ENCODE assay signal across 1 cellular context in the genomic region with DNA sequence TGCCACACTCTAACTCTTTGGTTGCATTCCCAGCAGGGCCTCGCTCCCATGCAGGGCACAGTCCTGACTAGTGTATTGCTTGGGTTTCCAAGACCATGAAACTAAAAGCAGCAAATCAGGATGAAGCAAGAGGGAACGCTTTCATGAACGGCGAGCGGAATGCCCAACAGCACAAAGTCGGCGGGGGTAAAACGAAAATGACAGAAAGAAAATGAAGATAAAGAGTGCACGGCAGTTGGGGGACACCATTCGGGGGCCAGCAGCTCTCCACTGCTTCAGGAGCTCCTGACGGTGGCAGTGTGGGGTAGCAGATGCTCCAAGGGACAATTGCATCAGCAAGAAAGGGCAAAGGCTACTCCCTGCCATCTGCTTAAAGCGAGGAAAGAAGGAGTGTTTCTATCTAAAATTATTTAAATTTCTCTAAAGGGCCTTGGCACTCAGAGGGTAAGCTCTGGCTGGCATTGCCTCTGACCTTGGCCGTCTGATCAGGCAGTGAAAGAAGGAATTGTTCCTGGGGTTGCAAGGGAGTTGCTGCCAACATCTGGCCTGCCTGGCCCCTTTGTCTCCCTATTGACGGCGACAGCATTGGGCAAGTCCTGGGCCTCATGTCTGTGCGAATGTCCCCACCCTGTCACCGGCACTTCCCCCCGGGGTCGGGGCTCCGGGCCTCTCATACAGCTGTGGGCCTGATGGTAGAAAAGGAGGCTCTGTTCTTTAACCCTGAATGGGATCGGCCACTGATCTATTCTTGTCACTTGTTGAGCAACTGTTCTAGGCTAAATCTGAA.
A peak's percentile ranks its signal among the peaks of the same experiment; 100 is the strongest.
TF ChIP-seq lines count a peak whose summit lies in the region.

No MANE protein-coding gene starts in this region.

TF ChIP-seq in HepG2, 621 proteins besides CTCF, POLR2A, EP300 and RAD21 (continued from another document and continues in another):
- TF ChIP-seq ZBTB7A (CRISPR knock-in tag; IDR thresholded peaks at IDR 0.05) (no peak), SIX4 (CRISPR knock-in tag; IDR thresholded peaks at IDR 0.05) (no peak), ATRX (CRISPR knock-in tag; IDR thresholded peaks at IDR 0.05; ENCODE audit: borderline replicate concordance) (no peak), PHF21A (CRISPR knock-in tag; IDR thresholded peaks at IDR 0.05) (no peak; the same call in 1 of the 2 replicates), ZNF335 (CRISPR knock-in tag; IDR thresholded peaks at IDR 0.05) (no peak), ZNF674 (CRISPR knock-in tag; IDR thresholded peaks at IDR 0.05; ENCODE audit: low read depth) (no peak), REPIN1 (CRISPR knock-in tag; IDR thresholded peaks at IDR 0.05; ENCODE audit: borderline replicate concordance, low read depth) (no peak), DNMT1 (CRISPR knock-in tag; IDR thresholded peaks at IDR 0.05) (no peak), ZNF552 (CRISPR knock-in tag; IDR thresholded peaks at IDR 0.05; ENCODE audit: borderline replicate concordance) (no peak), ZC3H13 (CRISPR knock-in tag; IDR thresholded peaks at IDR 0.05) (no peak; the same call in 1 of the 2 replicates), ZNF629 (CRISPR knock-in tag; conservative IDR thresholded peaks at IDR 0.05) (no peak), ZNF224 (CRISPR knock-in tag; IDR thresholded peaks at IDR 0.05) (no peak), SMAD3 (CRISPR knock-in tag; IDR thresholded peaks at IDR 0.05) (no peak), ZNF101 (CRISPR knock-in tag; IDR thresholded peaks at IDR 0.05; ENCODE audit: borderline replicate concordance, low read depth) (no peak), HNRNPLL (IDR thresholded peaks at IDR 0.05; ENCODE audit: low read depth, low read length, poor library complexity, severe bottlenecking) (no peak), THAP11 (CRISPR knock-in tag; IDR thresholded peaks at IDR 0.05) (no peak), ZNF441 (CRISPR knock-in tag; IDR thresholded peaks at IDR 0.05; ENCODE audit: borderline replicate concordance) (no peak), MAFF (IDR thresholded peaks at IDR 0.05; ENCODE audit: low read depth, low read length) (no peak), ZNF10 (CRISPR knock-in tag; IDR thresholded peaks at IDR 0.05; ENCODE audit: borderline replicate concordance, low read depth) (no peak), MIXL1 (CRISPR knock-in tag; IDR thresholded peaks at IDR 0.05) (no peak), MBNL3 (CRISPR knock-in tag; conservative IDR thresholded peaks at IDR 0.05) (no peak), TAF1 (CRISPR knock-in tag; IDR thresholded peaks at IDR 0.05) (no peak), ZNF24 (IDR thresholded peaks at IDR 0.05) (no peak), ZNF44 (CRISPR knock-in tag; IDR thresholded peaks at IDR 0.05) (no peak), ZNF883 (CRISPR knock-in tag; IDR thresholded peaks at IDR 0.05; ENCODE audit: not compliant biosample characterization) (no peak), ZNF737 (CRISPR knock-in tag; IDR thresholded peaks at IDR 0.05; ENCODE audit: borderline replicate concordance) (no peak), CHCHD3 (CRISPR knock-in tag; IDR thresholded peaks at IDR 0.05) (no peak), ZNF557 (CRISPR knock-in tag; IDR thresholded peaks at IDR 0.05) (no peak), DPF2 (CRISPR knock-in tag; IDR thresholded peaks at IDR 0.05; ENCODE audit: borderline replicate concordance, low read depth) (no peak), ZNF34 (CRISPR knock-in tag; IDR thresholded peaks at IDR 0.05; ENCODE audit: borderline replicate concordance) (no peak), MYC (CRISPR knock-in tag; IDR thresholded peaks at IDR 0.05; ENCODE audit: borderline replicate concordance) (no peak; the same call in 1 of the 2 replicates), ZBTB20 (CRISPR knock-in tag; IDR thresholded peaks at IDR 0.05; ENCODE audit: borderline replicate concordance, low read depth) (0 out of 2 replicates have a peak, but pooled peaks have one; percentile 16), FOSL1 (CRISPR knock-in tag; IDR thresholded peaks at IDR 0.05; ENCODE audit: borderline replicate concordance) (no peak), ZNF724P (CRISPR knock-in tag; IDR thresholded peaks at IDR 0.05; ENCODE audit: borderline replicate concordance) (no peak), ZKSCAN1 (IDR thresholded peaks at IDR 0.05; ENCODE audit: low read length) (no peak), ZNF703 (CRISPR knock-in tag; IDR thresholded peaks at IDR 0.05; ENCODE audit: borderline replicate concordance) (no peak), NAIF1 (CRISPR knock-in tag; IDR thresholded peaks at IDR 0.05; ENCODE audit: borderline replicate concordance) (no peak), ZNF124 (CRISPR knock-in tag; IDR thresholded peaks at IDR 0.05) (0 out of 2 replicates have a peak, but pooled peaks have one; percentile 32), IKZF1 (IDR thresholded peaks at IDR 0.05) (no peak), ZNF569 (CRISPR knock-in tag; IDR thresholded peaks at IDR 0.05; ENCODE audit: borderline replicate concordance) (no peak), ZSCAN9 (CRISPR knock-in tag; IDR thresholded peaks at IDR 0.05; ENCODE audit: borderline replicate concordance) (no peak), HIVEP1 (CRISPR knock-in tag; IDR thresholded peaks at IDR 0.05) (no peak), ZNF652 (CRISPR knock-in tag; IDR thresholded peaks at IDR 0.05; ENCODE audit: borderline replicate concordance, low read depth) (no peak), AGO2 (optimal IDR thresholded peaks at IDR 0.05; ENCODE audit: low read depth, low read length) (no peak)
- TF ChIP-seq, protein P1, sequence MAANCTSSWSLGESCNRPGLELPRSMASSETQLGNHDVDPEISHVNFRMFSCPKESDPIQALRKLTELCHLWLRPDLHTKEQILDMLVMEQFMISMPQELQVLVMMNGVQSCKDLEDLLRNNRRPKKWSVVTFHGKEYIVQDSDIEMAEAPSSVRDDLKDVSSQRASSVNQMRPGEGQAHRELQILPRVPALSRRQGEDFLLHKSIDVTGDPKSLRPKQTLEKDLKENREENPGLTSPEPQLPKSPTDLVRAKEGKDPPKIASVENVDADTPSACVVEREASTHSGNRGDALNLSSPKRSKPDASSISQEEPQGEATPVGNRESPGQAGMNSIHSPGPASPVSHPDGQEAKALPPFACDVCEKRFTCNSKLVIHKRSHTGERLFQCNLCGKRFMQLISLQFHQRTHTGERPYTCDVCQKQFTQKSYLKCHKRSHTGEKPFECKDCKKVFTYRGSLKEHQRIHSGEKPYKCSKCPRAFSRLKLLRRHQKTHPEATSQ (CRISPR knock-in tag; IDR thresholded peaks at IDR 0.05; ENCODE audit: borderline replicate concordance), result peak; percentile 73; the same call in 1 of the 2 replicates
- TF ChIP-seq, protein P2, sequence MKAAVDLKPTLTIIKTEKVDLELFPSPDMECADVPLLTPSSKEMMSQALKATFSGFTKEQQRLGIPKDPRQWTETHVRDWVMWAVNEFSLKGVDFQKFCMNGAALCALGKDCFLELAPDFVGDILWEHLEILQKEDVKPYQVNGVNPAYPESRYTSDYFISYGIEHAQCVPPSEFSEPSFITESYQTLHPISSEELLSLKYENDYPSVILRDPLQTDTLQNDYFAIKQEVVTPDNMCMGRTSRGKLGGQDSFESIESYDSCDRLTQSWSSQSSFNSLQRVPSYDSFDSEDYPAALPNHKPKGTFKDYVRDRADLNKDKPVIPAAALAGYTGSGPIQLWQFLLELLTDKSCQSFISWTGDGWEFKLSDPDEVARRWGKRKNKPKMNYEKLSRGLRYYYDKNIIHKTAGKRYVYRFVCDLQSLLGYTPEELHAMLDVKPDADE (CRISPR knock-in tag; IDR thresholded peaks at IDR 0.05), result no peak
- TF ChIP-seq, protein P3, sequence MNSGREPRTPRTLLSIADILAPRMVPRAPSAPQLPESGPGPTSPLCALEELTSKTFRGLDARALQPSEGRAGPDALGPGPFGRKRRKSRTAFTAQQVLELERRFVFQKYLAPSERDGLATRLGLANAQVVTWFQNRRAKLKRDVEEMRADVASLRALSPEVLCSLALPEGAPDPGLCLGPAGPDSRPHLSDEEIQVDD (CRISPR knock-in tag; IDR thresholded peaks at IDR 0.05; ENCODE audit: borderline replicate concordance), result no peak
- TF ChIP-seq, protein P4, sequence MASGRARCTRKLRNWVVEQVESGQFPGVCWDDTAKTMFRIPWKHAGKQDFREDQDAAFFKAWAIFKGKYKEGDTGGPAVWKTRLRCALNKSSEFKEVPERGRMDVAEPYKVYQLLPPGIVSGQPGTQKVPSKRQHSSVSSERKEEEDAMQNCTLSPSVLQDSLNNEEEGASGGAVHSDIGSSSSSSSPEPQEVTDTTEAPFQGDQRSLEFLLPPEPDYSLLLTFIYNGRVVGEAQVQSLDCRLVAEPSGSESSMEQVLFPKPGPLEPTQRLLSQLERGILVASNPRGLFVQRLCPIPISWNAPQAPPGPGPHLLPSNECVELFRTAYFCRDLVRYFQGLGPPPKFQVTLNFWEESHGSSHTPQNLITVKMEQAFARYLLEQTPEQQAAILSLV (CRISPR knock-in tag; IDR thresholded peaks at IDR 0.05; ENCODE audit: borderline replicate concordance), result no peak
- TF ChIP-seq, protein P5, sequence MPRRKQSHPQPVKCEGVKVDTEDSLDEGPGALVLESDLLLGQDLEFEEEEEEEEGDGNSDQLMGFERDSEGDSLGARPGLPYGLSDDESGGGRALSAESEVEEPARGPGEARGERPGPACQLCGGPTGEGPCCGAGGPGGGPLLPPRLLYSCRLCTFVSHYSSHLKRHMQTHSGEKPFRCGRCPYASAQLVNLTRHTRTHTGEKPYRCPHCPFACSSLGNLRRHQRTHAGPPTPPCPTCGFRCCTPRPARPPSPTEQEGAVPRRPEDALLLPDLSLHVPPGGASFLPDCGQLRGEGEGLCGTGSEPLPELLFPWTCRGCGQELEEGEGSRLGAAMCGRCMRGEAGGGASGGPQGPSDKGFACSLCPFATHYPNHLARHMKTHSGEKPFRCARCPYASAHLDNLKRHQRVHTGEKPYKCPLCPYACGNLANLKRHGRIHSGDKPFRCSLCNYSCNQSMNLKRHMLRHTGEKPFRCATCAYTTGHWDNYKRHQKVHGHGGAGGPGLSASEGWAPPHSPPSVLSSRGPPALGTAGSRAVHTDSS (CRISPR knock-in tag; conservative IDR thresholded peaks at IDR 0.05), result no peak
- TF ChIP-seq, protein P6, sequence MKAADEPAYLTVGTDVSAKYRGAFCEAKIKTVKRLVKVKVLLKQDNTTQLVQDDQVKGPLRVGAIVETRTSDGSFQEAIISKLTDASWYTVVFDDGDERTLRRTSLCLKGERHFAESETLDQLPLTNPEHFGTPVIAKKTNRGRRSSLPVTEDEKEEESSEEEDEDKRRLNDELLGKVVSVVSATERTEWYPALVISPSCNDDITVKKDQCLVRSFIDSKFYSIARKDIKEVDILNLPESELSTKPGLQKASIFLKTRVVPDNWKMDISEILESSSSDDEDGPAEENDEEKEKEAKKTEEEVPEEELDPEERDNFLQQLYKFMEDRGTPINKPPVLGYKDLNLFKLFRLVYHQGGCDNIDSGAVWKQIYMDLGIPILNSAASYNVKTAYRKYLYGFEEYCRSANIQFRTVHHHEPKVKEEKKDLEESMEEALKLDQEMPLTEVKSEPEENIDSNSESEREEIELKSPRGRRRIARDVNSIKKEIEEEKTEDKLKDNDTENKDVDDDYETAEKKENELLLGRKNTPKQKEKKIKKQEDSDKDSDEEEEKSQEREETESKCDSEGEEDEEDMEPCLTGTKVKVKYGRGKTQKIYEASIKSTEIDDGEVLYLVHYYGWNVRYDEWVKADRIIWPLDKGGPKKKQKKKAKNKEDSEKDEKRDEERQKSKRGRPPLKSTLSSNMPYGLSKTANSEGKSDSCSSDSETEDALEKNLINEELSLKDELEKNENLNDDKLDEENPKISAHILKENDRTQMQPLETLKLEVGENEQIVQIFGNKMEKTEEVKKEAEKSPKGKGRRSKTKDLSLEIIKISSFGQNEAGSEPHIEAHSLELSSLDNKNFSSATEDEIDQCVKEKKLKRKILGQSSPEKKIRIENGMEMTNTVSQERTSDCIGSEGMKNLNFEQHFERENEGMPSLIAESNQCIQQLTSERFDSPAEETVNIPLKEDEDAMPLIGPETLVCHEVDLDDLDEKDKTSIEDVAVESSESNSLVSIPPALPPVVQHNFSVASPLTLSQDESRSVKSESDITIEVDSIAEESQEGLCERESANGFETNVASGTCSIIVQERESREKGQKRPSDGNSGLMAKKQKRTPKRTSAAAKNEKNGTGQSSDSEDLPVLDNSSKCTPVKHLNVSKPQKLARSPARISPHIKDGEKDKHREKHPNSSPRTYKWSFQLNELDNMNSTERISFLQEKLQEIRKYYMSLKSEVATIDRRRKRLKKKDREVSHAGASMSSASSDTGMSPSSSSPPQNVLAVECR (CRISPR knock-in tag; IDR thresholded peaks at IDR 0.05; ENCODE audit: borderline replicate concordance), result peak; percentile 56
- TF ChIP-seq, protein P7, sequence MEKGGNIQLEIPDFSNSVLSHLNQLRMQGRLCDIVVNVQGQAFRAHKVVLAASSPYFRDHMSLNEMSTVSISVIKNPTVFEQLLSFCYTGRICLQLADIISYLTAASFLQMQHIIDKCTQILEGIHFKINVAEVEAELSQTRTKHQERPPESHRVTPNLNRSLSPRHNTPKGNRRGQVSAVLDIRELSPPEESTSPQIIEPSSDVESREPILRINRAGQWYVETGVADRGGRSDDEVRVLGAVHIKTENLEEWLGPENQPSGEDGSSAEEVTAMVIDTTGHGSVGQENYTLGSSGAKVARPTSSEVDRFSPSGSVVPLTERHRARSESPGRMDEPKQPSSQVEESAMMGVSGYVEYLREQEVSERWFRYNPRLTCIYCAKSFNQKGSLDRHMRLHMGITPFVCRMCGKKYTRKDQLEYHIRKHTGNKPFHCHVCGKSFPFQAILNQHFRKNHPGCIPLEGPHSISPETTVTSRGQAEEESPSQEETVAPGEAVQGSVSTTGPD (CRISPR knock-in tag; IDR thresholded peaks at IDR 0.05), result no peak
- TF ChIP-seq, protein P8, sequence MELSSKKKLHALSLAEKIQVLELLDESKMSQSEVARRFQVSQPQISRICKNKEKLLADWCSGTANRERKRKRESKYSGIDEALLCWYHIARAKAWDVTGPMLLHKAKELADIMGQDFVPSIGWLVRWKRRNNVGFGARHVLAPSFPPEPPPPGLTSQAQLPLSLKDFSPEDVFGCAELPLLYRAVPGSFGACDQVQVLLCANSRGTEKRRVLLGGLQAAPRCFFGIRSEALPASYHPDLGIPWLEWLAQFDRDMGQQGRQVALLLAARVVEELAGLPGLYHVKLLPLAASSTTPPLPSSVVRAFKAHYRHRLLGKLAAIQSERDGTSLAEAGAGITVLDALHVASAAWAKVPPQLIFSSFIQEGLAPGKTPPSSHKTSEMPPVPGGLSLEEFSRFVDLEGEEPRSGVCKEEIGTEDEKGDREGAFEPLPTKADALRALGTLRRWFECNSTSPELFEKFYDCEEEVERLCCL (CRISPR knock-in tag; IDR thresholded peaks at IDR 0.05; ENCODE audit: borderline replicate concordance), result no peak
- TF ChIP-seq, protein P9, sequence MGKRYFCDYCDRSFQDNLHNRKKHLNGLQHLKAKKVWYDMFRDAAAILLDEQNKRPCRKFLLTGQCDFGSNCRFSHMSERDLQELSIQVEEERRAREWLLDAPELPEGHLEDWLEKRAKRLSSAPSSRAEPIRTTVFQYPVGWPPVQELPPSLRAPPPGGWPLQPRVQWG (CRISPR knock-in tag; IDR thresholded peaks at IDR 0.05; ENCODE audit: borderline replicate concordance, low read depth), result no peak
- TF ChIP-seq, protein P10, sequence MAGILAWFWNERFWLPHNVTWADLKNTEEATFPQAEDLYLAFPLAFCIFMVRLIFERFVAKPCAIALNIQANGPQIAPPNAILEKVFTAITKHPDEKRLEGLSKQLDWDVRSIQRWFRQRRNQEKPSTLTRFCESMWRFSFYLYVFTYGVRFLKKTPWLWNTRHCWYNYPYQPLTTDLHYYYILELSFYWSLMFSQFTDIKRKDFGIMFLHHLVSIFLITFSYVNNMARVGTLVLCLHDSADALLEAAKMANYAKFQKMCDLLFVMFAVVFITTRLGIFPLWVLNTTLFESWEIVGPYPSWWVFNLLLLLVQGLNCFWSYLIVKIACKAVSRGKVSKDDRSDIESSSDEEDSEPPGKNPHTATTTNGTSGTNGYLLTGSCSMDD (CRISPR knock-in tag; IDR thresholded peaks at IDR 0.05), result no peak
